8 cellular contexts compared by ENCODE assay signal in genomic region chr1:109282952-109283747, GRCh38.
A peak's percentile ranks its signal among the peaks of the same experiment; 100 is the strongest.
DNase-seq lines count a peak whose midpoint lies in the region; ATAC-seq lines count a peak whose summit lies in the region.

PSRC1 (minus strand) TSS chr1:109283145.

- H3K36me3 ChIP-seq in BLaER1 treated with 17β-estradiol and CSF1 and Interleukin-3, amounts not matched to agents 10 nM and 100 nM: peaks cover 0 to 28% (median 19%) of the 10 kb centered on the region in 11 experiments; a peak in 16 of 22 replicates

- peaks cover 30 to 48% (median 43%) of the 10 kb centered on the region in 10 experiments for H3K4me1 ChIP-seq in BLaER1 treated with 17β-estradiol and CSF1 and Interleukin-3, amounts not matched to agents 10 nM and 100 nM

- peak within 1 kb of the TSS; percentile 82 to 99 (median 95) for H3K4me2 ChIP-seq in BLaER1 treated with 17β-estradiol and CSF1 and Interleukin-3, amounts not matched to agents 10 nM and 100 nM

- H4K20me1 ChIP-seq in BLaER1 treated with 17β-estradiol and CSF1 and Interleukin-3, amounts not matched to agents 10 nM and 100 nM: no peaks in the 10 kb centered on the region

- H3K9ac ChIP-seq in BLaER1 treated with 17β-estradiol and CSF1 and Interleukin-3, amounts not matched to agents 10 nM and 100 nM: peak within 1 kb of the TSS; percentile 73 to 85 (median 80)

- peak within 1 kb of the TSS; percentile 61 to 84 (median 71) for H3K4me3 ChIP-seq in BLaER1 treated with 17β-estradiol and CSF1 and Interleukin-3, amounts not matched to agents 10 nM and 100 nM

- H3K27ac ChIP-seq in BLaER1 treated with 17β-estradiol and CSF1 and Interleukin-3, amounts not matched to agents 10 nM and 100 nM: peak within 1 kb of the TSS; percentile 49 to 88 (median 76); a peak in 21 of 22 replicates

- H3K27me3 ChIP-seq in BLaER1 treated with 17β-estradiol and CSF1 and Interleukin-3, amounts not matched to agents 10 nM and 100 nM: no peaks in the 10 kb centered on the region

- no peaks in the 10 kb centered on the region for H3K9me3 ChIP-seq in BLaER1 treated with 17β-estradiol and CSF1 and Interleukin-3, amounts not matched to agents 10 nM and 100 nM (replicated peaks in 1 of 11)

- DNase-seq in GM19240 (ENCODE audit: insufficient read length, low spot score): peak; percentile 93
- DNase-seq in NCI-H526 (lab: John Stamatoyannopoulos, UW): peak; percentile 94 to 100
- DNase-seq in activated CD4-positive, alpha-beta T cell treated with anti-CD3 and anti-CD28 coated beads for 48 hours: peak; percentile 93
- DNase-seq in cortex of kidney (lab: John Stamatoyannopoulos, UW): peak; percentile 61
- DNase-seq in left kidney (ENCODE audit: low read depth, low spot score): peak; percentile 99
- DNase-seq in stimulated activated CD4-positive, alpha-beta T cell treated with anti-CD3 and anti-CD28 coated beads, Interleukin-2, amount 100 ng/mL, for 24 hours: peak; percentile 91 to 92

- ATAC-seq in HG03460 (IDR thresholded peaks at IDR 0.05; ENCODE audit: unreplicated experiment): peak; percentile 96

Comparison
In these comparisons a context has a peak if more than half of its experiments do, and no peak if none do; other contexts are left out.
1. Peak in every context shown above with its lines: DNase-seq, ATAC-seq, H3K4me3 ChIP-seq and H3K27ac ChIP-seq.